In genomic region chr17:59199398-59199797, GRCh38 we compare ENCODE assay signal across 24 cellular contexts.
"Had no signal": no experiment of that assay in that cellular context is flagged by ENCODE, and none has a peak within 500 bp of the region (broad histone marks: within the 10 kb centered on the region; RNA-seq: fewer than 3 reads in every experiment).

No MANE protein-coding gene starts in this region.

- DNase-seq: hypothalamus; immature natural killer cell; left ventricle myocardium inferior; mesendoderm; naive B cell; natural killer cell; ovary; right lobe of liver; stimulated activated CD4-positive, alpha-beta T cell treated with anti-CD3 and anti-CD28 coated beads, Interleukin-1b, Interleukin-23, amount 100 ng/mL, for 48 hours; stimulated activated CD4-positive, alpha-beta T cell treated with anti-CD3 and anti-CD28 coated beads, Interleukin-2, amount 100 ng/mL, for 48 hours; stimulated activated CD4-positive, alpha-beta T cell treated with anti-CD3 and anti-CD28 coated beads, Interleukin-4, amount 100 ng/mL, for 4 hours; stimulated activated CD8-positive, alpha-beta memory T cell treated with anti-CD3 and anti-CD28 coated beads, Interleukin-4, amount 100 ng/mL, for 48 hours; stimulated activated naive B cell treated with anti-CD40 and anti-IgM and Interleukin-4, amounts not matched to agents 10 μg/mL and 1 μg/mL and 100 μg/mL, for 72 hours; stimulated activated naive CD8-positive, alpha-beta T cell treated with anti-CD3 and anti-CD28 coated beads, Interleukin-15, Interleukin-2, amounts not matched to agents 100 U/mL and 50 U/mL, for 24 hours; stomach; testis; thyroid gland; transverse colon; upper lobe of left lung had no signal

- H3K9me3 Mint-ChIP-seq: immature natural killer cell; mesothelial cell of epicardium; naive B cell; natural killer cell; stimulated activated naive B cell treated with anti-CD40 and anti-IgM and Interleukin-4, amounts not matched to agents 10 μg/mL and 1 μg/mL and 100 μg/mL, for 72 hours had no signal

- H3K27ac Mint-ChIP-seq: mesothelial cell of epicardium; natural killer cell; stimulated activated naive B cell treated with anti-CD40 and anti-IgM and Interleukin-4, amounts not matched to agents 10 μg/mL and 1 μg/mL and 100 μg/mL, for 72 hours had no signal

- H3K36me3 Mint-ChIP-seq: immature natural killer cell; naive B cell; natural killer cell; stimulated activated naive B cell treated with anti-CD40 and anti-IgM and Interleukin-4, amounts not matched to agents 10 μg/mL and 1 μg/mL and 100 μg/mL, for 72 hours had no signal

- H3K4me3 Mint-ChIP-seq: immature natural killer cell; mesothelial cell of epicardium; naive B cell; natural killer cell; stimulated activated naive B cell treated with anti-CD40 and anti-IgM and Interleukin-4, amounts not matched to agents 10 μg/mL and 1 μg/mL and 100 μg/mL, for 72 hours had no signal

- H3K27me3 Mint-ChIP-seq: naive B cell; progenitor cell of endocrine pancreas; stimulated activated naive B cell treated with anti-CD40 and anti-IgM and Interleukin-4, amounts not matched to agents 10 μg/mL and 1 μg/mL and 100 μg/mL, for 72 hours had no signal

- H3K36me3 ChIP-seq: left ventricle myocardium inferior, ovary, right atrium auricular region, right lobe of liver, thyroid gland, transverse colon, upper lobe of left lung had no signal

- H3K4me3 ChIP-seq: left ventricle myocardium inferior, lung, ovary, right atrium auricular region, right lobe of liver, smooth muscle cell, stomach, testis, thyroid gland, transverse colon, upper lobe of left lung had no signal

- H3K4me1 Mint-ChIP-seq: immature natural killer cell, mesothelial cell of epicardium, naive B cell, natural killer cell had no signal

- H3K4me1 ChIP-seq: left ventricle myocardium inferior, right atrium auricular region, right lobe of liver, stomach, testis, thyroid gland, transverse colon, upper lobe of left lung had no signal

- H3K9me3 ChIP-seq: left ventricle myocardium inferior, ovary, right atrium auricular region, right lobe of liver, stomach, testis, thyroid gland, transverse colon, upper lobe of left lung had no signal

- H3K27me3 ChIP-seq: ovary, right atrium auricular region, right lobe of liver, stomach, testis, thyroid gland, transverse colon, upper lobe of left lung had no signal

- ATAC-seq: natural killer cell; right lobe of liver; stimulated activated naive B cell treated with anti-CD40 and anti-IgM and Interleukin-4, amounts not matched to agents 10 μg/mL and 1 μg/mL and 100 μg/mL, for 72 hours; stimulated activated naive CD8-positive, alpha-beta T cell treated with anti-CD3 and anti-CD28 coated beads, Interleukin-15, Interleukin-2, amounts not matched to agents 100 U/mL and 50 U/mL, for 24 hours had no signal
